ENCODE assay signal across 8 cellular contexts in the genomic region with DNA sequence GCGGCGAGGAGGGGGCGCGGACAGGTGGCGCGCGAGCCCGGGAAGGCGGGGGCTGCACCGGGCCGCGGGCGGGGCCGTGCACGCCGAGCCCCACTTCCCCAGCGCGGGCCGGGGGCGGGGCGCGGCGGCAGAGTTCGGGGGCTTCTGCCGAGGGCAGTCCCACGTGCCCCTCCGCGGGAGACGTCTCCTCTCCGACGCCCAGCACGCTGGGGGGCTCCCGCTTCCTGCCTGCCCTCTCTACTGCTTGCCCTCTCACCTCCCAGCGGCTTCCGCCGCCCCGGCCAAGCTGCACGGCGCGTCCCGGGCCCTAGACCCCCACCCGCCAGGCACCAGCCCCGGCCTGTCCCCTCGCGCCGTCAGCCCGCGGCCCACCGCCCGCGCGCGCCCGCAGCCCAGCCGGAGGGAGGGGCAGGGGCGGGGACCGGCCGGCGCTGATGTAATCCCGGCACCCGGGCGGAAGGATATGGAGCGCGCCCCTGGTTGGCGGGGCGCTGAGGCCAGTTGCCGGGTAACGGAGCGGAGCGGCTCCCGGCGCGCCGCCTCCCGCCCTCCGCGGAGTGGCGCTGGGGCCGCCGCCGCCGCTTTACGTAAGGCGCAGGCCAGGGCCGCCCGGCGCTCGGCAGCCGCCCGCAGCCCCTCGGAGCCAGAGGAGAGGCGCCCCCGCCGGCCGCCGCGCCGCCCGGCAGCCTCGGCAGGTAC. TPM values are rescaled to one million over a fixed set of nuclear protein-coding genes. Genes with fewer than 3 reads are reported as not detected.
DNase-seq lines count a peak whose midpoint lies in the region; ATAC-seq, FAIRE-seq and TF ChIP-seq lines count a peak whose summit lies in the region.

Gene KIAA0232, plus strand, starts transcription at position 581 of the 699 bp plus-strand sequence. CDS start 41,727 bp downstream, outside the sequence.

- H2AFZ ChIP-seq in OCI-LY3 (ENCODE audit: low read depth, low read length), result peak within 1 kb of the TSS; percentile 61; the same call in 1 of the 2 replicates

- H3K79me2 ChIP-seq in OCI-LY3 (ENCODE audit: low read length), result peaks cover 43% of the 10 kb centered on the region

- no peaks in the 10 kb centered on the region for H3K27me3 ChIP-seq in OCI-LY3 (ENCODE audit: low read depth, low read length)

- H3K9me3 ChIP-seq in OCI-LY3 (ENCODE audit: insufficient read depth, low read length) (no peaks in the 10 kb centered on the region), mucosa of descending colon (no peaks in the 10 kb centered on the region)

- H3K4me3 ChIP-seq in OCI-LY3 (ENCODE audit: low read length) (peak within 1 kb of the TSS; percentile 99), epithelial cell of esophagus (ENCODE audit: low read length) (peak within 1 kb of the TSS; percentile 81), mucosa of descending colon (peak within 1 kb of the TSS; percentile 98)

- peak; percentile 86 for DNase-seq in D721Med (ENCODE audit: insufficient read length, low spot score)
- DNase-seq in HuH-7.5 (ENCODE audit: low spot score), result peak; percentile 97
- peak; percentile 82 for DNase-seq in activated T-cell treated with anti-CD3 and anti-CD28 coated beads for 1 hour (ENCODE audit: low read depth)
- DNase-seq in epithelial cell of esophagus (ENCODE audit: low read depth), result peak; percentile 96
- peak; percentile 94 to 95 (median 95) for DNase-seq in mucosa of descending colon
- DNase-seq in stimulated activated CD8-positive, alpha-beta memory T cell treated with anti-CD3 and anti-CD28 coated beads, Interleukin-4, amount 100 ng/mL, for 1 hour (ENCODE audit: low read depth in 2 of 2, low spot score in 1 of 2), result peak; percentile 72 to 79

- ATAC-seq in GM21515 (IDR thresholded peaks at IDR 0.05; ENCODE audit: unreplicated experiment) (peak; percentile 65), mucosa of descending colon (peak; percentile 85)

- no peak for TF ChIP-seq CTCF in D721Med (IDR thresholded peaks at IDR 0.05; ENCODE audit: insufficient read depth, missing control alignments)
- TF ChIP-seq CTCF in OCI-LY3 (IDR thresholded peaks at IDR 0.05; ENCODE audit: low read depth, low read length), result no peak
- no peak for TF ChIP-seq CTCF in epithelial cell of esophagus (IDR thresholded peaks at IDR 0.05; ENCODE audit: insufficient read depth, low read depth, low read length, missing control alignments)
- TF ChIP-seq CTCF in mucosa of descending colon (IDR thresholded peaks at IDR 0.05), result no peak

- H3K27ac ChIP-seq in OCI-LY3 (ENCODE audit: low read length), result peak within 1 kb of the TSS; percentile 80

- H3K36me3 ChIP-seq in OCI-LY3 (replicated peaks; ENCODE audit: low read depth, low read length) (peaks cover 2% of the 10 kb centered on the region), mucosa of descending colon (ENCODE audit: low read depth) (no peaks in the 10 kb centered on the region)

- intact Hi-C loops in mucosa of descending colon (cut with DNase I, micrococcal nuclease), result no loop called here

- peak within 1 kb of the TSS; percentile 98 for H3K9ac ChIP-seq in OCI-LY3 (ENCODE audit: low read length)

- peak within 1 kb of the TSS; percentile 91 for H3K4me2 ChIP-seq in OCI-LY3 (ENCODE audit: low read length)

- peaks cover 32% of the 10 kb centered on the region for H4K20me1 ChIP-seq in OCI-LY3 (ENCODE audit: insufficient read depth, low read length)

- no peak for FAIRE-seq in D721Med (lab: Jason Lieb, UNC)

- peaks cover 43% of the 10 kb centered on the region for H3K4me1 ChIP-seq in OCI-LY3 (ENCODE audit: low read length)
- H3K4me1 ChIP-seq in mucosa of descending colon (ENCODE audit: low read depth), result peaks cover 19% of the 10 kb centered on the region

RNA-seq across cellular contexts. Expression of gene KIAA0232, which starts in this region (rescaled TPM):
- 10 to 100 TPM; 31.5 to 47.4 (median 46.6) TPM for total RNA-seq in mucosa of descending colon

Comparison
In these comparisons a context has a peak if more than half of its experiments do, and no peak if none do; other contexts are left out.
1. Peak in every context shown above with its lines: DNase-seq, ATAC-seq, H3K4me3 ChIP-seq and H3K27ac ChIP-seq.